In the genomic region with DNA sequence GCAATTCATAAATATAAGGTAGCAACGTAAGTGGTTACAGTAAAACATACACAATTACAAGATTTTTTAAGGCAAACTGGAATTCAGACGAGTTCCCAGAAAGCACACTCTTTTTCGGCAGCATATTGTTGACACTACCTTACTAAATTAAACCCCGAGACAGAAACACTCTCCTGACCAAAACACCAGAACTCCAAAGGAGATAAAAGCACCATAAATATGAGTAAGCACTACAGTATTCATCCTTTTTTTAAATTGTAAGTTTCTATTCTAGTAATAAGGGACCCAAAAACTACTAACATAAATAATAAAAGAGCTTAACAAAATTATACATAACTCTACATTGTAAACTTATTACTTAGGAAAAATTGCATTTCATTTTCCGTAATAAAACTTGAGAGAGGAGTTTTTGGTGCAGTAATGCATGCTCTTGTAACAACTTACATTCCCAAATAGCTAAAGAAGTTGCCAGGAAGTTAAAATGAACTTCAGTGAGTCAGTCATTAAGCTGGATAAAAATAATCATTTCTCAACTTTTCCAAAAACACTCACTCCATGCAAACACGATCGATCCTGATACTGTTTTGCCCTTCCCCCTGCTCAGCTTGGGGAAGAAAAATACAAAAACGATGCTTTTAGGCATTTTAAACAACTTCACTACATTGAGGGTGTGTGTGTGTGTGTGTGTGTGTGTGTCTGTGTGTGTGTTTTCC, we compare ENCODE assay signal across 8 cellular contexts. TPM values are rescaled to one million over a fixed set of nuclear protein-coding genes. Genes with fewer than 3 reads are reported as not detected.
DNase-seq lines count a peak whose midpoint lies in the region; ATAC-seq and TF ChIP-seq lines count a peak whose summit lies in the region.

No MANE protein-coding gene starts in this region.

- H3K36me3 ChIP-seq in left lung (no peaks in the 10 kb centered on the region), thymus (ENCODE audit: control insufficient read depth, insufficient read depth) (no peaks in the 10 kb centered on the region)

- no peak for TF ChIP-seq CTCF in left lung (IDR thresholded peaks at IDR 0.05)

- peak overlapping the region in 1 of 2 donors; percentile 80 for H3K27ac ChIP-seq in left lung
- peak overlapping the region; percentile 3 for H3K27ac ChIP-seq in thymus (ENCODE audit: low read depth)

- intact Hi-C loops in left lung (cut with DNase I) = loop anchor here in 1 of 2 donors (10.0 kb wide), 1 partner anchor 98 kb away; no protein-coding TSS in a partner anchor

- H3K4me3 ChIP-seq in left lung (peak overlapping the region; percentile 82 to 93), thymus (ENCODE audit: low read length) (peak overlapping the region; percentile 92)

- H3K4me1 Mint-ChIP-seq in activated CD8-positive, alpha-beta memory T cell treated with anti-CD3 and anti-CD28 coated beads, Interleukin-2, amount 10 ng/mL, durations not matched to agents 7 days and 5 days = peaks cover 52% of the 10 kb centered on the region

- CTCF ChIA-PET in activated CD8-positive, alpha-beta memory T cell treated with anti-CD3 and anti-CD28 coated beads, Interleukin-2, amount 10 ng/mL, durations not matched to agents 7 days and 5 days (lab: Charles Lee) = interaction anchor here (0.9 to 2.7 kb wide), 11 partner anchors 12 to 139 kb away, joined by 3 to 10 read pairs (median 4); no protein-coding TSS in a partner anchor

- no peaks in the 10 kb centered on the region for H3K9me3 Mint-ChIP-seq in activated CD8-positive, alpha-beta memory T cell treated with anti-CD3 and anti-CD28 coated beads, Interleukin-2, amount 10 ng/mL, durations not matched to agents 7 days and 5 days (ENCODE audit: low read depth)

- in situ Hi-C loops in ACHN (cut with HindIII; ENCODE audit: low pct_ligation_motif_present, low pct_unique_long_range_greater_than_20kb, low sequenced_read_pairs) = no loop called here

- no peak for DNase-seq in activated CD8-positive, alpha-beta memory T cell treated with anti-CD3 and anti-CD28 coated beads, Interleukin-2, amount 10 ng/mL, durations not matched to agents 7 days and 5 days
- DNase-seq in activated CD8-positive, alpha-beta memory T cell treated with anti-CD3 and anti-CD28 coated beads for 24 hours = no peak
- DNase-seq in amniotic epithelial cell (ENCODE audit: low read depth) = peak; percentile 41
- DNase-seq in left lung = no peak
- no peak for DNase-seq in ACHN
- no peak for DNase-seq in SW 1271 (lab: John Stamatoyannopoulos, UW)

- no peaks in the 10 kb centered on the region for H3K27me3 Mint-ChIP-seq in activated CD8-positive, alpha-beta memory T cell treated with anti-CD3 and anti-CD28 coated beads, Interleukin-2, amount 10 ng/mL, durations not matched to agents 7 days and 5 days

- no peak for ATAC-seq in activated CD8-positive, alpha-beta memory T cell treated with anti-CD3 and anti-CD28 coated beads, Interleukin-2, amount 10 ng/mL, durations not matched to agents 7 days and 5 days
- ATAC-seq in left lung = no peak
- no peak for ATAC-seq in GM19023 (IDR thresholded peaks at IDR 0.05; ENCODE audit: unreplicated experiment)

- H3K27ac Mint-ChIP-seq in activated CD8-positive, alpha-beta memory T cell treated with anti-CD3 and anti-CD28 coated beads, Interleukin-2, amount 10 ng/mL, durations not matched to agents 7 days and 5 days = peak overlapping the region; percentile 90

- WGBS in thymus = 37% methylated on average over 8 of the region's 8 CpGs

- H3K27me3 ChIP-seq in left lung = no peaks in the 10 kb centered on the region
- H3K27me3 ChIP-seq in thymus (ENCODE audit: control insufficient read depth, insufficient read depth) = no peaks in the 10 kb centered on the region

- H3K36me3 Mint-ChIP-seq in activated CD8-positive, alpha-beta memory T cell treated with anti-CD3 and anti-CD28 coated beads, Interleukin-2, amount 10 ng/mL, durations not matched to agents 7 days and 5 days = peaks cover 35% of the 10 kb centered on the region

- H3K9me3 ChIP-seq in left lung (no peaks in the 10 kb centered on the region), thymus (ENCODE audit: control insufficient read depth) (no peaks in the 10 kb centered on the region)

- peaks cover 0 to 45% of the 10 kb centered on the region in 2 donors for H3K4me1 ChIP-seq in left lung
- peaks cover 10% of the 10 kb centered on the region for H3K4me1 ChIP-seq in thymus (ENCODE audit: control insufficient read depth, insufficient read depth, low read length)

- H3K4me3 Mint-ChIP-seq in activated CD8-positive, alpha-beta memory T cell treated with anti-CD3 and anti-CD28 coated beads, Interleukin-2, amount 10 ng/mL, durations not matched to agents 7 days and 5 days = peak overlapping the region; percentile 89

RNA-seq across cellular contexts. Expression of a gene that starts 2.0 kb away (rescaled TPM):
- 100 to 1,000 TPM; 129 to 136 TPM for total RNA-seq in activated CD8-positive, alpha-beta memory T cell treated with anti-CD3 and anti-CD28 coated beads, Interleukin-2, amount 10 ng/mL, durations not matched to agents 7 days and 5 days
- total RNA-seq in left lung = 10 to 100 TPM; 41.0 to 53.8 TPM
- 23.8 TPM for polyA plus RNA-seq in thymus
